In genomic region chr17:3546521-3546920, GRCh38 we compare ENCODE assay signal across 1 cellular context.
TF ChIP-seq lines count a peak whose summit lies in the region.

No MANE protein-coding gene starts in this region.

TF ChIP-seq in WTC11, 78 proteins besides CTCF, POLR2A, EP300 and RAD21 (continued from another document):
- TF ChIP-seq FOXP4 (CRISPR knock-in tag; IDR thresholded peaks at IDR 0.05) (no peak), E2F1 (CRISPR knock-in tag; IDR thresholded peaks at IDR 0.05) (no peak), IRF2 (CRISPR knock-in tag; IDR thresholded peaks at IDR 0.05; ENCODE audit: borderline replicate concordance, low read depth) (no peak), ZNF396 (CRISPR knock-in tag; IDR thresholded peaks at IDR 0.05; ENCODE audit: borderline replicate concordance) (no peak), JUN (CRISPR knock-in tag; IDR thresholded peaks at IDR 0.05) (no peak), FOXK1 (CRISPR knock-in tag; IDR thresholded peaks at IDR 0.05) (no peak), ZMAT4 (CRISPR knock-in tag; IDR thresholded peaks at IDR 0.05) (no peak), ZNF671 (CRISPR knock-in tag; IDR thresholded peaks at IDR 0.05) (no peak), HMGA2 (CRISPR knock-in tag; IDR thresholded peaks at IDR 0.05) (no peak)
